Comparison of ENCODE assay signal across 25 cellular contexts in the genomic region with DNA sequence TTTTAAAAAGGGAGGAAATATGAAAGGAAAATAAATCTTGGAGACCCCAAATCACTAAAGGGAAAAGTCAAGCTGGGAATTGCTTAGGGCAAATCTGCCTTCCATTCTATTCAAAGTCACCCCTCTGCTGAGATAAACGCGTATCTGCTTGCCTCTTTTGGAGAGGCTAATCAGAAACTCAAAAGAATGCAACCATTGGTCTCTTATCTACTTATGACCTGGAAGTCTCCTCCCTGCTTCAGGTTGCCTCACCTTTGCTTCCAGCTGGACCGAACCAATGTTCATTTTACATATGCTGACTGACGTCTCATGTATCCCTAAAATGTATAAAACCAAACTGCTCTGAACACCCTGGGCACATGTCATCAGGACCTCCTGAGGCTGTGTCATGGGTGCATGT.
"Had no signal": no experiment of that assay in that cellular context is flagged by ENCODE, and none has a peak within 500 bp of the region (broad histone marks: within the 10 kb centered on the region; RNA-seq: fewer than 3 reads in every experiment).

No MANE protein-coding gene starts in this region.

- ATAC-seq: activated CD8-positive, alpha-beta T cell treated with anti-CD3 and anti-CD28 coated beads, Interleukin-2, amount 10 ng/mL, durations not matched to agents 7 days and 5 days; body of pancreas; T-helper 17 cell; WTC11 had no signal

- H3K9me3 ChIP-seq: MG63, Peyer's patch had no signal

- H3K4me1 ChIP-seq: ascending aorta, body of pancreas, Peyer's patch had no signal

- H3K27ac ChIP-seq: ascending aorta, body of pancreas, Peyer's patch, RWPE1 had no signal

- H3K4me3 ChIP-seq: ascending aorta, body of pancreas, MG63, Peyer's patch had no signal

- DNase-seq: activated CD4-positive, alpha-beta T cell treated with anti-CD3 and anti-CD28 coated beads for 48 hours; activated CD4-positive, alpha-beta T cell treated with anti-CD3 and anti-CD28 coated beads, Interleukin-2, amount 50 U/mL, for 4 hours; activated CD4-positive, CD25-positive, alpha-beta regulatory T cell treated with anti-CD3 and anti-CD28 coated beads, Interleukin-2, amount 50 U/mL, for 72 hours; activated CD8-positive, alpha-beta memory T cell treated with anti-CD3 and anti-CD28 coated beads, Interleukin-2, amount 50 U/mL, for 48 hours; activated CD8-positive, alpha-beta T cell treated with anti-CD3 and anti-CD28 coated beads, Interleukin-2, amount 10 ng/mL, durations not matched to agents 7 days and 5 days; activated naive CD4-positive, alpha-beta T cell treated with anti-CD3 and anti-CD28 coated beads, Interleukin-2, amount 50 U/mL, for 16 hours; activated T-cell treated with anti-CD3 and anti-CD28 coated beads, Interleukin-2, amount 50 U/mL, for 1 hour; amniotic stem cell; body of pancreas; MG63; MV-4-11; NCI-H1092 treated with DMSO at 0.1 percent for 48 hours; NCI-H1417 treated with DMSO at 0.1 percent for 48 hours; NCI-H1694 treated with DMSO at 0.1 percent for 48 hours; NCI-H2029 treated with DMSO at 0.1 percent for 48 hours; NCI-H510A treated with DMSO at 0.1 percent for 48 hours; NCI-H69; NK-92 treated with Interleukin-12 subunit alpha and Interleukin-12 subunit beta, amount 100 ng/mL, for 24 hours; Peyer's patch; SHP77 treated with DMSO at 0.1 percent for 48 hours; T-helper 17 cell; T-helper 9 cell had no signal

- H3K27me3 ChIP-seq: ascending aorta, body of pancreas, MG63, Peyer's patch had no signal
